In genomic region chr2:230976671-230977171, GRCh38 we compare ENCODE assay signal across 21 cellular contexts. TPM values are rescaled to one million over a fixed set of nuclear protein-coding genes. Genes with fewer than 3 reads are reported as not detected.
DNase-seq lines count a peak whose midpoint lies in the region; ATAC-seq, FAIRE-seq and TF ChIP-seq lines count a peak whose summit lies in the region.
"Had no signal": no experiment of that assay in that cellular context is flagged by ENCODE, and none has a peak within 500 bp of the region (broad histone marks: within the 10 kb centered on the region; RNA-seq: fewer than 3 reads in every experiment).

No MANE protein-coding gene starts in this region.

- no peak overlapping the region for H3K4ac ChIP-seq in H1 (replicated peaks; ENCODE audit: insufficient read length, low read depth, low read length)

- 0 out of 2 replicates have a peak overlapping the region, but pooled peaks have one; percentile 8 for H2AK5ac ChIP-seq in H1 (ENCODE audit: low read depth, low read length)

- H3K56ac ChIP-seq in H1 (replicated peaks; ENCODE audit: insufficient read length, low read depth, low read length), result no peak overlapping the region

- no peaks in the 10 kb centered on the region for H3K36me3 Mint-ChIP-seq in CD8-positive, alpha-beta T cell
- no peaks in the 10 kb centered on the region for H3K36me3 Mint-ChIP-seq in CD14-positive monocyte

- H2BK12ac ChIP-seq in H1 (ENCODE audit: low read depth, low read length), result no peak overlapping the region

- no peak for FAIRE-seq in H1 (lab: Jason Lieb, UNC)
- FAIRE-seq: colon, HTR-8/SVneo had no signal

- ATAC-seq in CD8-positive, alpha-beta T cell, result no peak
- no peak for ATAC-seq in GM19463 (IDR thresholded peaks at IDR 0.05; ENCODE audit: unreplicated experiment)

- 0 out of 2 replicates have a peak, but pooled peaks cover 4% of the 10 kb centered on the region for H3F3A ChIP-seq in Loucy (ENCODE audit: low read depth)

- H2BK120ac ChIP-seq in H1 (replicated peaks; ENCODE audit: low read depth, low read length), result no peak overlapping the region

- no peak overlapping the region for H3K18ac ChIP-seq in H1 (ENCODE audit: extremely low read depth, low read length)

- H3K79me2 ChIP-seq in Loucy (ENCODE audit: insufficient read depth, low read length) (no peaks in the 10 kb centered on the region), H1 (ENCODE audit: control insufficient read depth in 1 of 2, insufficient read depth in 2 of 2, low read length in 2 of 2) (no peaks in the 10 kb centered on the region)

- H3K9me3 Mint-ChIP-seq in CD8-positive, alpha-beta T cell, result no peaks in the 10 kb centered on the region
- H3K9me3 Mint-ChIP-seq in CD14-positive monocyte, result no peaks in the 10 kb centered on the region

- H3K27ac Mint-ChIP-seq in CD8-positive, alpha-beta T cell, result peak overlapping the region; percentile 16
- H3K27ac Mint-ChIP-seq in CD14-positive monocyte, result no peak overlapping the region

- WGBS in H1 (ENCODE audit: extremely low coverage in 1 of 2, insufficient coverage in 1 of 2, insufficient read length in 1 of 2, insufficient replicate concordance in 2 of 2, low coverage in 1 of 2, low lambda C conversion rate in 2 of 2, missing lambda C conversion rate in 1 of 2), 2 experiments, result 84% methylated on average over 6 of the region's 6 CpGs; no CpG with 5 or more reads in 1 of the 2 experiments

- no peaks in the 10 kb centered on the region for H3K27me3 ChIP-seq in CD8-positive, alpha-beta T cell (ENCODE audit: insufficient read depth, low read length)
- H3K27me3 ChIP-seq in Loucy (ENCODE audit: insufficient read depth, low read length, poor library complexity, severe bottlenecking) (no peaks in the 10 kb centered on the region), H1 (replicated peaks in 1 of 4; ENCODE audit: control insufficient read depth in 3 of 4, extremely low read depth in 1 of 4, insufficient read depth in 3 of 4, low read length in 3 of 4) (no peaks in the 10 kb centered on the region; a peak in 1 of 7 replicates)
- H3K27me3 ChIP-seq: MG63 had no signal

- TF ChIP-seq CTCF in CD8-positive, alpha-beta T cell (IDR thresholded peaks at IDR 0.05), result no peak
- TF ChIP-seq CTCF in Loucy (conservative IDR thresholded peaks at IDR 0.05; ENCODE audit: low read length) (no peak), H1 (IDR thresholded peaks at IDR 0.05; ENCODE audit: control extremely low read depth in 1 of 3, insufficient read depth in 1 of 3, low read depth in 1 of 3, low read length in 3 of 3) (no peak), CD14-positive monocyte (IDR thresholded peaks at IDR 0.05) (no peak)

- H4K8ac ChIP-seq in H1 (ENCODE audit: extremely low read depth, insufficient read depth, low read length), result no peak overlapping the region

- H4K91ac ChIP-seq in H1 (replicated peaks; ENCODE audit: insufficient read length, low read length), result no peak overlapping the region

- H4K20me1 ChIP-seq in Loucy (ENCODE audit: insufficient read depth, low read length, poor library complexity, severe bottlenecking), result no peaks in the 10 kb centered on the region
- H4K20me1 ChIP-seq in H1 (replicated peaks in 1 of 2; ENCODE audit: control insufficient read depth in 1 of 2, insufficient read depth in 2 of 2, low read length in 2 of 2), result no peaks in the 10 kb centered on the region

- CTCF ChIA-PET in CD8-positive, alpha-beta T cell (lab: Charles Lee), result interaction anchor here (5.7 kb wide), 1 partner anchor 9 kb away, joined by 44 read pairs; no protein-coding TSS in a partner anchor
- CTCF ChIA-PET in H1 (lab: Charles Lee; ENCODE audit: partially characterized antibody), result no interaction called here

- intact Hi-C loops in CD8-positive, alpha-beta T cell (cut with DNase I, micrococcal nuclease), result no loop called here
- intact Hi-C loops in CD14-positive monocyte (cut with micrococcal nuclease), result no loop called here

- POLR2A ChIA-PET in CD8-positive, alpha-beta T cell (lab: Charles Lee), result no interaction called here
- POLR2A ChIA-PET in H1 (lab: Charles Lee; ENCODE audit: partially characterized antibody), result no interaction called here

- H3K9ac ChIP-seq in Loucy (ENCODE audit: low read depth, low read length, poor library complexity, severe bottlenecking) (peak overlapping the region; percentile 16), H1 (replicated peaks in 1 of 4; ENCODE audit: extremely low read depth in 1 of 4, low read depth in 3 of 4, low read length in 3 of 4) (no peak overlapping the region)

- H4K5ac ChIP-seq in H1 (ENCODE audit: insufficient read length, low read depth, low read length), result no peak overlapping the region

- H3K4me3 ChIP-seq in CD8-positive, alpha-beta T cell (ENCODE audit: low read depth, low read length), result no peak overlapping the region
- H3K4me3 ChIP-seq in Loucy (ENCODE audit: low read length, poor library complexity, severe bottlenecking), result peak overlapping the region; percentile 44
- H3K4me3 ChIP-seq in H1 (ENCODE audit: extremely low read depth in 1 of 4, insufficient read depth in 2 of 4, low read depth in 3 of 4, low read length in 4 of 4), result no peak overlapping the region
- H3K4me3 ChIP-seq: MG63 had no signal

- DNase-seq in CD8-positive, alpha-beta T cell, result peak in 1 of 7 experiments; percentile 45
- DNase-seq in H1 (ENCODE audit: low read depth in 1 of 2, low spot score in 2 of 2) (no peak), CD14-positive monocyte (ENCODE audit: low spot score) (no peak), dedifferentiated amniotic fluid mesenchymal stem cell (ENCODE audit: extremely low spot score) (no peak), DMS 273 treated with DMSO at 0.1 percent for 48 hours (lab: John Stamatoyannopoulos, UW) (no peak)
- DNase-seq: activated CD4-positive, CD25-positive, alpha-beta regulatory T cell treated with anti-CD3 and anti-CD28 coated beads, Interleukin-2, amount 50 U/mL, for 72 hours; AML-193; anterior cingulate cortex; DMS79 treated with DMSO at 0.1 percent for 48 hours; mesenchymal stem cell; MG63; stimulated activated naive CD4-positive, alpha-beta T cell treated with Interleukin-2 at 50 U/mL for 16 hours had no signal

- H3K36me3 ChIP-seq in CD8-positive, alpha-beta T cell (ENCODE audit: insufficient read depth, low read length), result no peaks in the 10 kb centered on the region
- H3K36me3 ChIP-seq in Loucy (ENCODE audit: insufficient read depth, low read length), result no peaks in the 10 kb centered on the region
- no peaks in the 10 kb centered on the region for H3K36me3 ChIP-seq in H1 (ENCODE audit: control insufficient read depth in 2 of 4, insufficient read depth in 4 of 4, low read length in 3 of 4)
- H3K36me3 ChIP-seq: MG63 had no signal

- no peak overlapping the region for H2BK20ac ChIP-seq in H1 (ENCODE audit: low read length)

- no peak overlapping the region for H2BK15ac ChIP-seq in H1 (ENCODE audit: low read length)

- H3K27ac ChIP-seq in CD8-positive, alpha-beta T cell (ENCODE audit: low read depth, low read length), result no peak overlapping the region
- H3K27ac ChIP-seq in H1 (ENCODE audit: low read depth, low read length), result no peak overlapping the region
- H3K27ac ChIP-seq: epithelial cell of prostate had no signal

- no peak for TF ChIP-seq EP300 in H1 (IDR thresholded peaks at IDR 0.05; ENCODE audit: borderline replicate concordance in 1 of 2, low read depth in 2 of 2, low read length in 2 of 2)

- TF ChIP-seq POLR2A in GM19099 (IDR thresholded peaks at IDR 0.05; ENCODE audit: extremely low read depth, insufficient read length, low read depth) (peak; percentile 30), H1 (IDR thresholded peaks at IDR 0.05; ENCODE audit: control extremely low read depth in 1 of 2, low read depth in 2 of 2, low read length in 2 of 2) (no peak)

- no peak for TF ChIP-seq RAD21 in H1 (IDR thresholded peaks at IDR 0.05 in 1 of 2, conservative IDR thresholded peaks at IDR 0.05 in 1 of 2; ENCODE audit: low read depth in 2 of 2, low read length in 2 of 2)

- H3K9me2 ChIP-seq in Loucy (replicated peaks; ENCODE audit: low read depth, low read length), result no peaks in the 10 kb centered on the region

- no peaks in the 10 kb centered on the region for H3K23me2 ChIP-seq in H1 (ENCODE audit: low read depth, low read length)

- H3K9me3 ChIP-seq in CD8-positive, alpha-beta T cell (ENCODE audit: low read length), result no peaks in the 10 kb centered on the region
- H3K9me3 ChIP-seq in Loucy (ENCODE audit: insufficient read depth, low read depth, low read length) (no peaks in the 10 kb centered on the region), H1 (ENCODE audit: insufficient read depth in 2 of 2, low read depth in 1 of 2, low read length in 1 of 2) (peaks cover 0 to 5% of the 10 kb centered on the region in 2 experiments; a peak in 2 of 4 replicates)
- H3K9me3 ChIP-seq: MG63 had no signal

- no peak overlapping the region for H2BK5ac ChIP-seq in H1 (ENCODE audit: low read depth, low read length)

- H3K4me1 Mint-ChIP-seq in CD8-positive, alpha-beta T cell (ENCODE audit: low read depth), result peaks cover 67% of the 10 kb centered on the region
- peaks cover 6% of the 10 kb centered on the region for H3K4me1 Mint-ChIP-seq in CD14-positive monocyte

- H2AFZ ChIP-seq in Loucy (ENCODE audit: low read length) (peak overlapping the region; percentile 11; the same call in 1 of the 2 replicates), H1 (ENCODE audit: low read length) (peak overlapping the region; percentile 68; the same call in 1 of the 2 replicates)

- H3K4me1 ChIP-seq in CD8-positive, alpha-beta T cell (ENCODE audit: insufficient read depth, low read length), result peaks cover 39% of the 10 kb centered on the region
- H3K4me1 ChIP-seq in Loucy (ENCODE audit: insufficient read depth, low read length, poor library complexity, severe bottlenecking), result peaks cover 55% of the 10 kb centered on the region
- H3K4me1 ChIP-seq in H1 (replicated peaks in 1 of 4; ENCODE audit: control insufficient read depth in 3 of 4, insufficient read depth in 4 of 4, low read length in 3 of 4), result peaks cover 0 to 2% (median 0%) of the 10 kb centered on the region in 4 experiments; a peak in 1 of 7 replicates

- no peak overlapping the region for H3K23ac ChIP-seq in H1 (ENCODE audit: insufficient read length)

- H3K4me2 ChIP-seq in Loucy (ENCODE audit: low read depth, low read length, poor library complexity, severe bottlenecking) (peak overlapping the region; percentile 76), H1 (ENCODE audit: insufficient read depth in 1 of 2, low read depth in 2 of 2, low read length in 2 of 2) (no peak overlapping the region)

- H3K79me1 ChIP-seq in H1 (ENCODE audit: low read depth, low read length), result no peaks in the 10 kb centered on the region

- H3K4me3 Mint-ChIP-seq in CD8-positive, alpha-beta T cell, result no peak overlapping the region
- no peak overlapping the region for H3K4me3 Mint-ChIP-seq in CD14-positive monocyte

- no peak overlapping the region for H3K14ac ChIP-seq in H1 (ENCODE audit: insufficient read length)

- no peaks in the 10 kb centered on the region for H3K27me3 Mint-ChIP-seq in CD8-positive, alpha-beta T cell (ENCODE audit: low read depth)
- peaks cover 0 to 8% (median 1%) of the 10 kb centered on the region in 3 donors for H3K27me3 Mint-ChIP-seq in CD14-positive monocyte (ENCODE audit: low read depth in 3 of 3)

RNA-seq across cellular contexts. Expression of gene SPATA3, which starts 19.2 kb away (rescaled TPM):
- not detected for total RNA-seq in CD8-positive, alpha-beta T cell
- not detected in 2 replicates for total RNA-seq in H1 (2021; fragmentation: NEBNext Ultra II Directional; extraction: Animal tissue kit (Norgen Biotek cat#: 25700))
- polyA plus RNA-seq in H1 (2011; rRNA removed) (not detected in 2 replicates), CD14-positive monocyte (not detected)
- polyA plus RNA-seq in H1 (2011; cell fraction: cytosol; rRNA removed), result not detected
- not detected for polyA plus RNA-seq in H1 (2011; cell fraction: nucleus; rRNA removed)
- polyA plus RNA-seq in H1 (2012, experiment 1 of 2), result not detected in 4 replicates
- polyA plus RNA-seq in H1 (2012, experiment 2 of 2), result not detected
- not detected for polyA plus RNA-seq in H1 (2013, experiment 1 of 2)
- not detected for polyA plus RNA-seq in H1 (2013, experiment 2 of 2)
- polyA minus RNA-seq in H1 (2011; rRNA and poly(A)+ RNA removed), result not detected in 2 replicates
- not detected for polyA minus RNA-seq in H1 (2011; cell fraction: cytosol; rRNA and poly(A)+ RNA removed)
- polyA minus RNA-seq in H1 (2011; cell fraction: nucleus; rRNA and poly(A)+ RNA removed), result not detected
- total RNA-seq: glomerular endothelial cell, omental fat pad, ureter had no signal

RNA-seq across cellular contexts. Expression of gene GPR55, which starts 51.7 kb away (rescaled TPM):
- total RNA-seq in CD8-positive, alpha-beta T cell, result 1 to 10 TPM; 3.2 to 3.4 TPM
- not detected in 2 replicates for total RNA-seq in H1 (2021; fragmentation: NEBNext Ultra II Directional; extraction: Animal tissue kit (Norgen Biotek cat#: 25700))
- polyA plus RNA-seq in H1 (2011; rRNA removed) (not detected in 2 replicates), CD14-positive monocyte (under 1 TPM in 1 of 2 donors, not detected in 1; 0.11 TPM)
- polyA plus RNA-seq in H1 (2011; cell fraction: cytosol; rRNA removed), result not detected
- polyA plus RNA-seq in H1 (2011; cell fraction: nucleus; rRNA removed), result not detected
- polyA plus RNA-seq in H1 (2012, experiment 1 of 2), result not detected in 4 replicates
- not detected for polyA plus RNA-seq in H1 (2012, experiment 2 of 2)
- not detected for polyA plus RNA-seq in H1 (2013, experiment 1 of 2)
- not detected for polyA plus RNA-seq in H1 (2013, experiment 2 of 2)
- polyA minus RNA-seq in H1 (2011; rRNA and poly(A)+ RNA removed), result not detected in 2 replicates
- not detected for polyA minus RNA-seq in H1 (2011; cell fraction: cytosol; rRNA and poly(A)+ RNA removed)
- not detected for polyA minus RNA-seq in H1 (2011; cell fraction: nucleus; rRNA and poly(A)+ RNA removed)
- total RNA-seq: glomerular endothelial cell had no signal
